Comparison of ENCODE assay signal across 8 cellular contexts in genomic region chr11:108199446-108200321, GRCh38. TPM values are rescaled to one million over a fixed set of nuclear protein-coding genes. Genes with fewer than 3 reads are reported as not detected.
A peak's percentile ranks its signal among the peaks of the same experiment; 100 is the strongest.
DNase-seq lines count a peak whose midpoint lies in the region; ATAC-seq, FAIRE-seq and TF ChIP-seq lines count a peak whose summit lies in the region.

No MANE protein-coding gene starts in this region.

- no peaks in the 10 kb centered on the region for H3K9me2 ChIP-seq in GM23338 (ENCODE audit: insufficient read depth)

- peak; percentile 52 for FAIRE-seq in astrocyte (lab: Jason Lieb, UNC)

- H2AFZ ChIP-seq in GM23338 (no peak overlapping the region), astrocyte (ENCODE audit: low read depth, low read length) (no peak overlapping the region), neural progenitor cell (replicated peaks) (no peak overlapping the region)

- H3K27me3 ChIP-seq in GM23338 (ENCODE audit: insufficient read depth) (no peaks in the 10 kb centered on the region), astrocyte (ENCODE audit: insufficient read depth, low read length) (no peaks in the 10 kb centered on the region), neural progenitor cell (no peaks in the 10 kb centered on the region), left ventricle myocardium inferior (ENCODE audit: low read depth) (no peaks in the 10 kb centered on the region)

- intact Hi-C loops in left ventricle myocardium inferior (cut with micrococcal nuclease): no loop called here

- peak overlapping the region; percentile 19; the same call in 1 of the 2 replicates for H3K27ac ChIP-seq in GM23338 (ENCODE audit: low read depth)
- H3K27ac ChIP-seq in astrocyte (ENCODE audit: low read depth, low read length): no peak overlapping the region
- H3K27ac ChIP-seq in neural progenitor cell: peak overlapping the region; percentile 29
- H3K27ac ChIP-seq in left ventricle myocardium inferior (replicated peaks): no peak overlapping the region

- peaks cover 59% of the 10 kb centered on the region for H3K36me3 Mint-ChIP-seq in GM23338 (ENCODE audit: low read depth)
- H3K36me3 Mint-ChIP-seq in astrocyte (ENCODE audit: low read depth, unreplicated experiment): peaks cover 14% of the 10 kb centered on the region
- peaks cover 21% of the 10 kb centered on the region for H3K36me3 Mint-ChIP-seq in neural progenitor cell

- no peak overlapping the region for H3K4me3 Mint-ChIP-seq in GM23338
- H3K4me3 Mint-ChIP-seq in astrocyte (ENCODE audit: unreplicated experiment): no peak overlapping the region
- H3K4me3 Mint-ChIP-seq in neural progenitor cell: no peak overlapping the region

- H3K4me2 ChIP-seq in GM23338 (no peak overlapping the region), astrocyte (ENCODE audit: low read length) (no peak overlapping the region), neural progenitor cell (no peak overlapping the region)

- TF ChIP-seq CTCF in GM12864 (IDR thresholded peaks at IDR 0.05; ENCODE audit: low read depth, low read length, missing control alignments) (no peak), GM23338 (conservative IDR thresholded peaks at IDR 0.05; ENCODE audit: low read depth in 2 of 2) (no peak), astrocyte (IDR thresholded peaks at IDR 0.05; ENCODE audit: insufficient read depth, low read depth, low read length) (no peak), neural progenitor cell (IDR thresholded peaks at IDR 0.05) (no peak), left ventricle myocardium inferior (IDR thresholded peaks at IDR 0.05; ENCODE audit: borderline replicate concordance) (no peak)

- peaks cover 18% of the 10 kb centered on the region; the same call in 1 of the 2 replicates for H4K20me1 ChIP-seq in GM23338 (replicated peaks; ENCODE audit: insufficient read depth)
- H4K20me1 ChIP-seq in astrocyte (ENCODE audit: insufficient read depth, low read length): peaks cover 7% of the 10 kb centered on the region
- H4K20me1 ChIP-seq in neural progenitor cell (ENCODE audit: low read depth): peaks cover 36% of the 10 kb centered on the region

- peaks cover 24% of the 10 kb centered on the region for H3K36me3 ChIP-seq in GM23338 (ENCODE audit: insufficient read depth)
- peaks cover 9% of the 10 kb centered on the region for H3K36me3 ChIP-seq in astrocyte (ENCODE audit: insufficient read depth, low read length)
- peaks cover 11% of the 10 kb centered on the region for H3K36me3 ChIP-seq in neural progenitor cell
- H3K36me3 ChIP-seq in left ventricle myocardium inferior: peaks cover 28% of the 10 kb centered on the region

- DNase-seq in GM12864 (ENCODE audit: low read depth) (peak; percentile 64), GM23338 (ENCODE audit: low spot score) (peak; percentile 16), NOMO-1 (lab: John Stamatoyannopoulos, UW; ENCODE audit: unreplicated experiment in 2 of 2) (peak; percentile 34 to 79), astrocyte (ENCODE audit: low read depth) (peak; percentile 65), neural progenitor cell (ENCODE audit: low spot score) (no peak), left ventricle myocardium inferior (no peak), activated gamma-delta T cell (lab: John Stamatoyannopoulos, UW) (no peak)

- H3K9me3 Mint-ChIP-seq in GM23338: peaks cover 12% of the 10 kb centered on the region
- H3K9me3 Mint-ChIP-seq in astrocyte (ENCODE audit: unreplicated experiment): peaks cover 1% of the 10 kb centered on the region
- H3K9me3 Mint-ChIP-seq in neural progenitor cell: no peaks in the 10 kb centered on the region

- H3K79me2 ChIP-seq in GM23338 (replicated peaks; ENCODE audit: insufficient read depth) (peaks cover 75% of the 10 kb centered on the region), astrocyte (ENCODE audit: insufficient read depth, low read length) (peaks cover 49% of the 10 kb centered on the region), neural progenitor cell (ENCODE audit: low read depth) (peaks cover 84% of the 10 kb centered on the region)

- H3K9me3 ChIP-seq in astrocyte (ENCODE audit: insufficient read depth, low read depth, low read length) (peaks cover 7% of the 10 kb centered on the region), neural progenitor cell (ENCODE audit: low read depth) (no peaks in the 10 kb centered on the region), left ventricle myocardium inferior (replicated peaks) (peaks cover 5% of the 10 kb centered on the region)

- H3K4me1 ChIP-seq in GM23338 (ENCODE audit: insufficient read depth) (peaks cover 17% of the 10 kb centered on the region), astrocyte (ENCODE audit: insufficient read depth, low read length) (peaks cover 8% of the 10 kb centered on the region), neural progenitor cell (no peaks in the 10 kb centered on the region), left ventricle myocardium inferior (peaks cover 14% of the 10 kb centered on the region)

- H3K9ac ChIP-seq in astrocyte (ENCODE audit: low read length) (no peak overlapping the region), neural progenitor cell (no peak overlapping the region)

- H3F3A ChIP-seq in GM23338 (replicated peaks; ENCODE audit: low read depth) (no peaks in the 10 kb centered on the region), neural progenitor cell (ENCODE audit: low read depth) (no peaks in the 10 kb centered on the region)

- H3K27me3 Mint-ChIP-seq in GM23338 (ENCODE audit: insufficient read depth, low read depth, poor library complexity) (peaks cover 2% of the 10 kb centered on the region), astrocyte (ENCODE audit: low read depth, unreplicated experiment) (no peaks in the 10 kb centered on the region), neural progenitor cell (ENCODE audit: insufficient read depth, low read depth) (no peaks in the 10 kb centered on the region)

- ATAC-seq in GM23338 (peak; percentile 48), HG03175 (IDR thresholded peaks at IDR 0.05; ENCODE audit: unreplicated experiment) (no peak)

- H3K4me1 Mint-ChIP-seq in GM23338 (peaks cover 13% of the 10 kb centered on the region; the same call in 2 of the 3 replicates), astrocyte (ENCODE audit: low read depth, unreplicated experiment) (peaks cover 12% of the 10 kb centered on the region), neural progenitor cell (no peaks in the 10 kb centered on the region)

- H3K4me3 ChIP-seq in GM12864 (ENCODE audit: low read depth, low read length) (no peak overlapping the region), GM23338 (no peak overlapping the region), astrocyte (ENCODE audit: insufficient read depth, low read depth, low read length) (no peak overlapping the region), neural progenitor cell (no peak overlapping the region), left ventricle myocardium inferior (no peak overlapping the region)

- H3K27ac Mint-ChIP-seq in GM23338: peak overlapping the region; percentile 47
- H3K27ac Mint-ChIP-seq in astrocyte (ENCODE audit: unreplicated experiment): peak overlapping the region; percentile 77
- no peak overlapping the region for H3K27ac Mint-ChIP-seq in neural progenitor cell

TF ChIP-seq in GM23338, 12 proteins besides CTCF, POLR2A, EP300 and RAD21 (continues in another document):
- no peak for TF ChIP-seq ZNF331 (CRISPR knock-in tag; IDR thresholded peaks at IDR 0.05; ENCODE audit: low read depth)

RNA-seq across cellular contexts. Expression of gene NPAT, which starts 22.8 kb away (rescaled TPM):
- 23.5 and 25.1 TPM in 2 replicates for total RNA-seq in GM23338 (2014; rRNA removed; shearing (Covaris generic))
- 11.8 and 24.2 TPM in 2 replicates for polyA plus RNA-seq in GM23338 (2016; fragmentation: Nextera tagmentation; extraction: Ambion mirVana)
- total RNA-seq in astrocyte (10.3 and 10.4 TPM in 2 replicates), neural progenitor cell (ENCODE audit: low replicate concordance) (20.8 and 39.2 TPM in 2 replicates), left ventricle myocardium inferior (6.3 TPM)

RNA-seq across cellular contexts. Expression of gene ATM, which starts 23.2 kb away (rescaled TPM):
- total RNA-seq in GM23338 (2014; rRNA removed; shearing (Covaris generic)): 44.2 and 59.3 TPM in 2 replicates
- 23.2 and 27.6 TPM in 2 replicates for polyA plus RNA-seq in GM23338 (2016; fragmentation: Nextera tagmentation; extraction: Ambion mirVana)
- total RNA-seq in astrocyte: 51.2 and 59.0 TPM in 2 replicates
- total RNA-seq in neural progenitor cell (ENCODE audit: low replicate concordance): 66.5 and 105 TPM in 2 replicates
- 30.1 TPM for total RNA-seq in left ventricle myocardium inferior

Comparison
In these comparisons a context has a peak if more than half of its experiments do, and no peak if none do; other contexts are left out.
1. DNase-seq: peak in GM12864 (single experiment), GM23338 (single experiment), NOMO-1 (2 of 2) and astrocyte (single experiment); none in neural progenitor cell (single experiment), left ventricle myocardium inferior (single experiment) and activated gamma-delta T cell (single experiment).
2. H3K27ac ChIP-seq: peak in GM23338 (single experiment) and neural progenitor cell (single experiment); none in astrocyte (single experiment) and left ventricle myocardium inferior (single experiment).